ENCODE assay signal across 8 cellular contexts in the genomic region with DNA sequence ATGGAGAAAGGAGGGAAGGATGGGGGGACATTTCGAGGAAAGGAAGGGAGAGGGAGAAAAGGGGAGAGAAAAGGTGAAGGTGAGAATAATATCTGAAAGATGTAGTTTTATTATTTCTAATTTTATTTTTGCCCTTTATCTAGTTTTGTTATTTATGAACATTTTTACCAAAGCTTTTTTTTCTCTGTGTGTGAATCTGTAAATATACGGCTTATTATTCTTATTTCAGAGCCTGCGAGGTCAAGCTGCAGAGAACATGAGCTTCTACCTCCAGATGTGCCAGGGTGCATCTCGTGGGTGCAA. TPM values are rescaled to one million over a fixed set of nuclear protein-coding genes. Genes with fewer than 3 reads are reported as not detected.
DNase-seq lines count a peak whose midpoint lies in the region; ATAC-seq, FAIRE-seq and TF ChIP-seq lines count a peak whose summit lies in the region.

No MANE protein-coding gene starts in this region.

- no peaks in the 10 kb centered on the region for H3K36me3 Mint-ChIP-seq in CD4-positive, alpha-beta memory T cell
- H3K36me3 Mint-ChIP-seq in T-helper 17 cell (ENCODE audit: low read depth) = peaks cover 17% of the 10 kb centered on the region

- no peak for TF ChIP-seq EP300 in ovary (IDR thresholded peaks at IDR 0.05)

- no peak for TF ChIP-seq CTCF in fibroblast of lung (conservative IDR thresholded peaks at IDR 0.05 in 1 of 2, IDR thresholded peaks at IDR 0.05 in 1 of 2; ENCODE audit: low read depth in 1 of 2, low read length in 2 of 2)
- no peak for TF ChIP-seq CTCF in ovary (IDR thresholded peaks at IDR 0.05)
- no peak for TF ChIP-seq CTCF in D721Med (IDR thresholded peaks at IDR 0.05; ENCODE audit: insufficient read depth, missing control alignments)

- no peaks in the 10 kb centered on the region for H3K9me3 ChIP-seq in CD4-positive, alpha-beta memory T cell (ENCODE audit: control insufficient read depth in 1 of 2, low read length in 2 of 2)
- H3K9me3 ChIP-seq in T-helper 17 cell (ENCODE audit: control insufficient read depth, low read length, poor library complexity, severe bottlenecking) (no peaks in the 10 kb centered on the region), fibroblast of lung (ENCODE audit: control insufficient read depth, insufficient read depth, low read depth, low read length) (no peaks in the 10 kb centered on the region), ovary (no peaks in the 10 kb centered on the region)

- H3K4me3 Mint-ChIP-seq in CD4-positive, alpha-beta memory T cell = peak overlapping the region; percentile 87 to 96 (median 94)
- peak overlapping the region; percentile 93 for H3K4me3 Mint-ChIP-seq in T-helper 17 cell

- no peaks in the 10 kb centered on the region for H4K20me1 ChIP-seq in fibroblast of lung (ENCODE audit: control insufficient read depth, extremely low read depth, insufficient read depth, low read length)

- peak overlapping the region; percentile 64 for H3K9ac ChIP-seq in fibroblast of lung (ENCODE audit: insufficient read depth, low read length)

- ATAC-seq in T-helper 17 cell (no peak), GM19397 (IDR thresholded peaks at IDR 0.05; ENCODE audit: unreplicated experiment) (no peak), HG03025 (IDR thresholded peaks at IDR 0.05; ENCODE audit: low FRiP score, unreplicated experiment) (no peak)

- H3K9me3 Mint-ChIP-seq in CD4-positive, alpha-beta memory T cell = peaks cover 0 to 4% (median 0%) of the 10 kb centered on the region in 8 donors

- peaks cover 22 to 39% of the 10 kb centered on the region in 2 donors for H3K27me3 Mint-ChIP-seq in CD4-positive, alpha-beta memory T cell
- peaks cover 50% of the 10 kb centered on the region for H3K27me3 Mint-ChIP-seq in T-helper 17 cell

- H2AFZ ChIP-seq in fibroblast of lung (ENCODE audit: low read length) = peak overlapping the region; percentile 87

- POLR2A ChIA-PET in CD4-positive, alpha-beta memory T cell (lab: Charles Lee; ENCODE audit: partially characterized antibody) = interaction anchor here (0.8 to 4.6 kb wide), 8 partner anchors 12 to 130 kb away, joined by 3 to 31 read pairs (median 5); partner anchors contain the start of genes POLR1H and PPP1R11

- H3K4me1 ChIP-seq in CD4-positive, alpha-beta memory T cell (ENCODE audit: insufficient read depth, low read length) = peaks cover 25% of the 10 kb centered on the region
- peaks cover 4% of the 10 kb centered on the region for H3K4me1 ChIP-seq in fibroblast of lung (ENCODE audit: control insufficient read depth, extremely low read depth, insufficient read depth, low read length)
- peaks cover 6% of the 10 kb centered on the region for H3K4me1 ChIP-seq in ovary (ENCODE audit: insufficient read depth)

- intact Hi-C loops in CD4-positive, alpha-beta memory T cell (cut with micrococcal nuclease) = loop anchor here (2.0 to 10.0 kb wide), 3 partner anchors 35 to 223 kb away; partner anchors contain the start of gene HLA-A
- intact Hi-C loops in ovary (cut with DNase I) = loop anchor here in 1 of 4 donors (1.0 to 5.0 kb wide), 2 partner anchors 35 to 50 kb away; partner anchors contain the start of gene HLA-A

- DNase-seq in CD4-positive, alpha-beta memory T cell = no peak
- no peak for DNase-seq in T-helper 17 cell
- DNase-seq in fibroblast of lung (ENCODE audit: low read depth in 2 of 2) = no peak
- no peak for DNase-seq in ovary
- no peak for DNase-seq in D721Med (ENCODE audit: insufficient read length, low spot score)
- no peak for DNase-seq in activated effector memory CD4-positive, alpha-beta T cell treated with anti-CD3 and anti-CD28 coated beads, Interleukin-2, amount 50 U/mL, for 16 hours

- peak overlapping the region; percentile 89 for H3K4me2 ChIP-seq in fibroblast of lung (ENCODE audit: extremely low read depth, insufficient read depth, low read length)

- 19 to 32% (median 31%) methylated on average over 4 of the region's 4 CpGs for WGBS in ovary, 3 donors

- H3K4me3 ChIP-seq in CD4-positive, alpha-beta memory T cell (ENCODE audit: low read length in 2 of 2) = no peak overlapping the region
- H3K4me3 ChIP-seq in fibroblast of lung (replicated peaks in 1 of 4; ENCODE audit: control extremely low read depth in 1 of 4, insufficient read depth in 1 of 4, low read depth in 3 of 4, low read length in 4 of 4) (peak overlapping the region; percentile 58 to 65 (median 61)), ovary (peak overlapping the region; percentile 43)

- peak overlapping the region in 1 of 7 donors; percentile 32 for H3K27ac Mint-ChIP-seq in CD4-positive, alpha-beta memory T cell
- H3K27ac Mint-ChIP-seq in T-helper 17 cell = peak overlapping the region; percentile 74

- no peak for TF ChIP-seq POLR2A in ovary (IDR thresholded peaks at IDR 0.05)

- no peaks in the 10 kb centered on the region for H3K79me2 ChIP-seq in fibroblast of lung (ENCODE audit: control insufficient read depth, insufficient read depth, low read length)

- no peaks in the 10 kb centered on the region for H3K36me3 ChIP-seq in CD4-positive, alpha-beta memory T cell (ENCODE audit: insufficient read depth, low read length)
- H3K36me3 ChIP-seq in fibroblast of lung (ENCODE audit: control insufficient read depth, insufficient read depth, low read length) (no peaks in the 10 kb centered on the region), ovary (no peaks in the 10 kb centered on the region)

- FAIRE-seq in D721Med (lab: Jason Lieb, UNC) = no peak

- peaks cover 24 to 34% (median 28%) of the 10 kb centered on the region in 4 donors for H3K4me1 Mint-ChIP-seq in CD4-positive, alpha-beta memory T cell
- peaks cover 44% of the 10 kb centered on the region for H3K4me1 Mint-ChIP-seq in T-helper 17 cell

- CTCF ChIA-PET in CD4-positive, alpha-beta memory T cell (lab: Charles Lee; ENCODE audit: partially characterized antibody) = interaction anchor here (0.7 to 4.1 kb wide), 6 partner anchors 8 to 229 kb away, joined by 3 to 36 read pairs (median 5); no protein-coding TSS in a partner anchor

- no peak overlapping the region for H3K27ac ChIP-seq in CD4-positive, alpha-beta memory T cell (ENCODE audit: low read depth, low read length)
- H3K27ac ChIP-seq in fibroblast of lung (ENCODE audit: insufficient read depth, low read length) (peak overlapping the region; percentile 88), ovary (peak overlapping the region; percentile 66 to 95)

- peaks cover 17% of the 10 kb centered on the region for H3K27me3 ChIP-seq in CD4-positive, alpha-beta memory T cell (ENCODE audit: insufficient read depth, low read length)
- H3K27me3 ChIP-seq in fibroblast of lung (ENCODE audit: control insufficient read depth, insufficient read depth, low read length) (no peaks in the 10 kb centered on the region), ovary (no peaks in the 10 kb centered on the region)

RNA-seq across cellular contexts. Expression of gene HLA-A, which starts 35.0 kb away (rescaled TPM):
- 1,000 to 10,000 TPM; 2,115 to 2,200 TPM for total RNA-seq in CD4-positive, alpha-beta memory T cell
- 1,000 to 10,000 TPM; 2,923 to 3,137 TPM for polyA plus RNA-seq in CD4-positive, alpha-beta memory T cell
- total RNA-seq in T-helper 17 cell (1,000 to 10,000 TPM; 1,960 to 2,242 TPM), fibroblast of lung (280 and 666 TPM in 2 replicates), ovary (100 to 1,000 TPM; 269 to 430 (median 310) TPM)
- polyA plus RNA-seq in fibroblast of lung (272 and 630 TPM in 2 replicates), ovary (100 to 1,000 TPM; 511 to 543 TPM)
- polyA plus RNA-seq in fibroblast of lung (2012) = 460 and 675 TPM in 2 replicates
- 343 and 357 TPM in 2 replicates for polyA minus RNA-seq in fibroblast of lung (ENCODE audit: low replicate concordance)

Comparison
In these comparisons a context has a peak if more than half of its experiments do, and no peak if none do; other contexts are left out.
1. H3K4me3 ChIP-seq: peak in fibroblast of lung (4 of 4) and ovary (single experiment); none in CD4-positive, alpha-beta memory T cell (0 of 2).